In the genomic region with DNA sequence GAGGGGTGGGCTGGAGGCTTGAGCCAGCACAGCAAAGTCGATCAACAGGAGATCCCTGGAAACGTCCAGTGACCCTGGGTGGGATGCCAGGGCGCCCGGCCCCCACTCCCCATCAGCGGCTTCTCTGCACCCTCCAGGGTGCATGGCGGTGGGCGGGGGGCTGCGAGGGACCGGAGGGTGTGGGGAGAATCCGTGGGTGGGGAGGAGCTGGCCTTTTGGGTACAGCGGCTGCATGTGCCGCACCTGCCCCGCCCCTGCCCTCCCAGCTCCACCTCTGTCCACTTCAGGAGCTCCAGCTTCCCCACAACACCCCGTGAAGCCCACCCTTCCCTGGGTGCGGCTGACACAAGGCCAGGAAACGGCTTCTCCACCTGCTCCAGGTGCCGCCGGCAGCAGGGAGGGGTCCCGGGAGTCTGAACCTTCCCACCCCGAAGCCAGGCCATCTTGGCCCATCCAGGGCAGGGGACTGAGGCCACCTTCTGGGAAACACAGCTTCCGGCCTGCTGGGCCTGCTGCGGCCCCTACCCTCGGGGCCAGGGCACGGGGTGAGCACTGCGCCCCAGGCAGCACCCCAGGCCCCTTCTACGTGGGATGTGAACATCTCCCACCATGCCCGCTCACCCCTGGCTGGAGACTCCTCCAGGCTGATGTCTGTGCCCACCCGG, we compare ENCODE assay signal across 19 cellular contexts. TPM values are rescaled to one million over a fixed set of nuclear protein-coding genes. Genes with fewer than 3 reads are reported as not detected.
DNase-seq lines count a peak whose midpoint lies in the region; ATAC-seq and TF ChIP-seq lines count a peak whose summit lies in the region.
"Had no signal": no experiment of that assay in that cellular context is flagged by ENCODE, and none has a peak within 500 bp of the region (broad histone marks: within the 10 kb centered on the region; RNA-seq: fewer than 3 reads in every experiment).

No MANE protein-coding gene starts in this region.

- ATAC-seq in GM23338 (no peak; the same call in 2 of the 3 replicates), HG03439 (IDR thresholded peaks at IDR 0.05; ENCODE audit: unreplicated experiment) (no peak), natural killer cell (no peak)
- no peak for ATAC-seq in activated CD8-positive, alpha-beta memory T cell treated with anti-CD3 and anti-CD28 coated beads, Interleukin-2, amount 10 ng/mL, durations not matched to agents 7 days and 5 days

- H3K27ac ChIP-seq in C4-2B (peak overlapping the region; percentile 61), GM23338 (ENCODE audit: low read depth) (no peak overlapping the region), colonic mucosa (no peak overlapping the region), osteoblast (ENCODE audit: low read depth, low read length) (no peak overlapping the region)
- H3K27ac ChIP-seq: HL-60 had no signal

- H4K20me1 ChIP-seq in GM23338 (replicated peaks; ENCODE audit: insufficient read depth) (no peaks in the 10 kb centered on the region), osteoblast (ENCODE audit: insufficient read depth, low read length) (no peaks in the 10 kb centered on the region)

- 0 out of 2 replicates have a peak, but pooled peaks cover 9% of the 10 kb centered on the region for H3F3A ChIP-seq in GM23338 (replicated peaks; ENCODE audit: low read depth)

- H3K4me3 Mint-ChIP-seq in GM23338, result no peak overlapping the region
- H3K4me3 Mint-ChIP-seq in activated CD8-positive, alpha-beta memory T cell treated with anti-CD3 and anti-CD28 coated beads, Interleukin-2, amount 10 ng/mL, durations not matched to agents 7 days and 5 days, result no peak overlapping the region
- H3K4me3 Mint-ChIP-seq in natural killer cell, result no peak overlapping the region

- H3K4me2 ChIP-seq in GM23338, result peak overlapping the region; percentile 82; the same call in 1 of the 2 replicates
- H3K4me2 ChIP-seq in osteoblast (ENCODE audit: insufficient read depth, low read length), result no peak overlapping the region

- H3K27ac Mint-ChIP-seq in GM23338, result no peak overlapping the region
- no peak overlapping the region for H3K27ac Mint-ChIP-seq in activated CD8-positive, alpha-beta memory T cell treated with anti-CD3 and anti-CD28 coated beads, Interleukin-2, amount 10 ng/mL, durations not matched to agents 7 days and 5 days
- no peak overlapping the region for H3K27ac Mint-ChIP-seq in natural killer cell

- H3K27me3 Mint-ChIP-seq in GM23338 (ENCODE audit: insufficient read depth, low read depth, poor library complexity), result peaks cover 58% of the 10 kb centered on the region
- peaks cover 42% of the 10 kb centered on the region for H3K27me3 Mint-ChIP-seq in activated CD8-positive, alpha-beta memory T cell treated with anti-CD3 and anti-CD28 coated beads, Interleukin-2, amount 10 ng/mL, durations not matched to agents 7 days and 5 days
- H3K27me3 Mint-ChIP-seq in natural killer cell (ENCODE audit: low read depth in 2 of 2), result peaks cover 37 to 41% of the 10 kb centered on the region in 2 donors

- TF ChIP-seq CTCF in C4-2B (conservative IDR thresholded peaks at IDR 0.05), result no peak
- TF ChIP-seq CTCF in GM23338 (conservative IDR thresholded peaks at IDR 0.05; ENCODE audit: low read depth in 2 of 2), result 0 out of 4 replicates have a peak, but pooled peaks of 1 of the 2 experiments have one; percentile 9
- TF ChIP-seq CTCF in colonic mucosa (IDR thresholded peaks at IDR 0.05), result no peak
- no peak for TF ChIP-seq CTCF in osteoblast (IDR thresholded peaks at IDR 0.05; ENCODE audit: extremely low read depth, low read depth, low read length)
- TF ChIP-seq CTCF in natural killer cell (IDR thresholded peaks at IDR 0.05), result no peak

- H3K9me3 Mint-ChIP-seq in GM23338 (no peaks in the 10 kb centered on the region; the same call in 2 of the 3 replicates), natural killer cell (no peaks in the 10 kb centered on the region)
- H3K9me3 Mint-ChIP-seq in activated CD8-positive, alpha-beta memory T cell treated with anti-CD3 and anti-CD28 coated beads, Interleukin-2, amount 10 ng/mL, durations not matched to agents 7 days and 5 days (ENCODE audit: low read depth), result no peaks in the 10 kb centered on the region

- H3K4me3 ChIP-seq in GM23338 (no peak overlapping the region), colonic mucosa (peak overlapping the region; percentile 19), osteoblast (ENCODE audit: insufficient read depth, low read length) (no peak overlapping the region)
- H3K4me3 ChIP-seq: HAP-1 had no signal

- peaks cover 26% of the 10 kb centered on the region for H3K4me1 ChIP-seq in GM23338 (ENCODE audit: insufficient read depth)
- H3K4me1 ChIP-seq in colonic mucosa, result peaks cover 29% of the 10 kb centered on the region
- no peaks in the 10 kb centered on the region for H3K4me1 ChIP-seq in osteoblast (ENCODE audit: insufficient read depth, low read length)
- H3K4me1 ChIP-seq: HAP-1 had no signal

- DNase-seq in GM23338 (ENCODE audit: low spot score) (no peak), colonic mucosa (no peak), osteoblast (ENCODE audit: insufficient read length, low spot score, missing footprints) (peak; percentile 65), dermis blood vessel endothelial cell (no peak), natural killer cell (no peak)
- DNase-seq in activated CD8-positive, alpha-beta memory T cell treated with anti-CD3 and anti-CD28 coated beads, Interleukin-2, amount 10 ng/mL, durations not matched to agents 7 days and 5 days, result no peak
- DNase-seq: AML-193; COR-L47; DMS53; NCI-H1417 treated with DMSO at 0.1 percent for 48 hours; NCI-H2029; NCI-H2171; NCI-H446; NK-92 treated with Interleukin-12 subunit alpha and Interleukin-12 subunit beta, amount 100 ng/mL, for 24 hours; OCI-M1 had no signal

- H2AFZ ChIP-seq in GM23338 (peak overlapping the region; percentile 52; the same call in 1 of the 2 replicates), osteoblast (ENCODE audit: low read length) (no peak overlapping the region)

- no peaks in the 10 kb centered on the region for H3K36me3 ChIP-seq in GM23338 (ENCODE audit: insufficient read depth)
- no peaks in the 10 kb centered on the region for H3K36me3 ChIP-seq in colonic mucosa
- no peaks in the 10 kb centered on the region for H3K36me3 ChIP-seq in osteoblast (ENCODE audit: insufficient read depth, low read length)
- H3K36me3 ChIP-seq: HAP-1 had no signal

- H3K9me2 ChIP-seq in GM23338 (ENCODE audit: insufficient read depth), result no peaks in the 10 kb centered on the region

- no peak overlapping the region for H3K9ac ChIP-seq in colonic mucosa (ENCODE audit: low read depth in 2 of 2, low read length in 2 of 2)

- H3K36me3 Mint-ChIP-seq in GM23338 (ENCODE audit: low read depth) (no peaks in the 10 kb centered on the region; the same call in 2 of the 3 replicates), natural killer cell (no peaks in the 10 kb centered on the region)
- H3K36me3 Mint-ChIP-seq in activated CD8-positive, alpha-beta memory T cell treated with anti-CD3 and anti-CD28 coated beads, Interleukin-2, amount 10 ng/mL, durations not matched to agents 7 days and 5 days, result no peaks in the 10 kb centered on the region

- intact Hi-C loops in colonic mucosa (cut with DNase I), result no loop called here
- intact Hi-C loops in natural killer cell (cut with micrococcal nuclease), result no loop called here

- peaks cover 63% of the 10 kb centered on the region for H3K27me3 ChIP-seq in GM23338 (ENCODE audit: insufficient read depth)
- peaks cover 51% of the 10 kb centered on the region for H3K27me3 ChIP-seq in colonic mucosa
- peaks cover 69% of the 10 kb centered on the region for H3K27me3 ChIP-seq in osteoblast (ENCODE audit: insufficient read depth, low read length)

- CTCF ChIA-PET in activated CD8-positive, alpha-beta memory T cell treated with anti-CD3 and anti-CD28 coated beads, Interleukin-2, amount 10 ng/mL, durations not matched to agents 7 days and 5 days (lab: Charles Lee), result no interaction called here

- H3K4me1 Mint-ChIP-seq in GM23338 (peaks cover 30% of the 10 kb centered on the region), natural killer cell (peaks cover 5 to 6% of the 10 kb centered on the region in 2 donors)
- peaks cover 30% of the 10 kb centered on the region for H3K4me1 Mint-ChIP-seq in activated CD8-positive, alpha-beta memory T cell treated with anti-CD3 and anti-CD28 coated beads, Interleukin-2, amount 10 ng/mL, durations not matched to agents 7 days and 5 days

- H3K9me3 ChIP-seq in colonic mucosa (no peaks in the 10 kb centered on the region), osteoblast (ENCODE audit: low read depth, low read length) (no peaks in the 10 kb centered on the region)
- H3K9me3 ChIP-seq: HAP-1 had no signal

- H3K79me2 ChIP-seq in GM23338 (replicated peaks; ENCODE audit: insufficient read depth), result no peaks in the 10 kb centered on the region
- H3K79me2 ChIP-seq in osteoblast (ENCODE audit: insufficient read depth, low read length), result no peaks in the 10 kb centered on the region

TF ChIP-seq in GM23338, 12 proteins besides CTCF, POLR2A, EP300 and RAD21 (continues in another document):
- no peak for TF ChIP-seq CREB1 (CRISPR knock-in tag; IDR thresholded peaks at IDR 0.05; ENCODE audit: low read depth)
- no peak for TF ChIP-seq ZNF331 (CRISPR knock-in tag; IDR thresholded peaks at IDR 0.05; ENCODE audit: low read depth)
- no peak for TF ChIP-seq EZH2phosphoT487 (IDR thresholded peaks at IDR 0.05; ENCODE audit: unreplicated experiment)
- TF ChIP-seq EZH2 (IDR thresholded peaks at IDR 0.05; ENCODE audit: low read depth, unreplicated experiment), result no peak
- TF ChIP-seq NANOG (IDR thresholded peaks at IDR 0.05; ENCODE audit: borderline replicate concordance), result no peak
- no peak for TF ChIP-seq POLR2AphosphoS5 (IDR thresholded peaks at IDR 0.05; ENCODE audit: low read depth)
- TF ChIP-seq ZNF114 (CRISPR knock-in tag; IDR thresholded peaks at IDR 0.05), result no peak

RNA-seq across cellular contexts. Expression of a gene that starts 34.6 kb away (rescaled TPM):
- total RNA-seq in GM23338 (2014; rRNA removed; shearing (Covaris generic)), result 0.58 and 0.97 TPM in 2 replicates
- 0.86 and 1.1 TPM in 2 replicates for polyA plus RNA-seq in GM23338 (2016; fragmentation: Nextera tagmentation; extraction: Ambion mirVana)
- total RNA-seq in colonic mucosa (10 to 100 TPM in 1 of 2 donors, 1 to 10 TPM in 1; 2.7 to 16.5 TPM), osteoblast (not detected in 2 replicates), dermis blood vessel endothelial cell (0.09 and 0.34 TPM in 2 replicates), natural killer cell (not detected)
- total RNA-seq in activated CD8-positive, alpha-beta memory T cell treated with anti-CD3 and anti-CD28 coated beads, Interleukin-2, amount 10 ng/mL, durations not matched to agents 7 days and 5 days, result 1 to 10 TPM in 1 of 2 experiments, under 1 TPM in 1; 0.14 to 1.3 TPM
